Comparison of ENCODE assay signal across 10 cellular contexts in the genomic region with DNA sequence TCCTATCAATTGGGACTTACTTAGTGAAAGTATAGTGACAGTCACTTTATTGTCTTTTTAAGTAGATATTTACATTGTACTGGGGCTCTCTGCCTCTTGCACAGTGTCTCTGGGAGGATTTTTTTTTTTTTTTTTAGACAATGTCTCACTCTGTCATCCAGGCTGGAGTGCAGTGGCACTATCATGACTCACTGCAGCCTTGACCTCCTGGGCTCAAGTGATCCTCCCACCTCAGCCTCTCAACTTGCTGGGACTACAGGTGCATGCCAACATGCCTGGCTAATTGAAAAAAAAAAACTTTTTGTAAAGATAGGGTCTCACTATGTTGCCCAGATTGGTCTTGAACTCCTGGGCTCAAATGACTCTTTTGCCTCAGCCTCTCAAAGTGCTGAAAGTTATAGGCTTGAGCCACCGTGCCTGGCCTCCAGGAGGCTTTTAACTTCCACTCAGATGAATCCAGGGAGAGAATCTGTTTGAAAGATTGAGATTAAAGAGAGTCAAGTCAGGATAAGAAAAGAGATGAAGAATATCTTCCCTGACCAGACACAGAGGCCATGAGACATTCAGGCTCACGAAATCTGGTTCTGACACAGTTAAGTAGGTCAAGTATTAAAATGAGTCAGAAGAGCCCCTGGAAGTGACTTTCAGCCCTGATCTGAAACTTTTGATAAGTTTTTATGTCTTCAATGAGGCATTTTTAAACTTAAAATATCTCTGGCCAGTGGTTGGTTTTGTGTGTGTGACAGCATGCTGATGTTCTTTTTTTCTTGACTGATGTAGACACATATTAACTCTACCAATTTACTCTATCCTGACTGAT. TPM values are rescaled to one million over a fixed set of nuclear protein-coding genes. Genes with fewer than 3 reads are reported as not detected.
A peak's percentile ranks its signal among the peaks of the same experiment; 100 is the strongest.
DNase-seq lines count a peak whose midpoint lies in the region; ATAC-seq, FAIRE-seq and TF ChIP-seq lines count a peak whose summit lies in the region.
"Had no signal": no experiment of that assay in that cellular context is flagged by ENCODE, and none has a peak within 500 bp of the region (broad histone marks: within the 10 kb centered on the region; RNA-seq: fewer than 3 reads in every experiment).

No MANE protein-coding gene starts in this region.

- H3K4me1 Mint-ChIP-seq in activated naive CD8-positive, alpha-beta T cell treated with anti-CD3 and anti-CD28 coated beads, Interleukin-2, amount 50 U/mL, for 24 hours = peaks cover 14% of the 10 kb centered on the region
- H3K4me1 Mint-ChIP-seq in chondrocyte (ENCODE audit: low read depth) (no peaks in the 10 kb centered on the region), CD14-positive monocyte (peaks cover 6% of the 10 kb centered on the region)

- intact Hi-C loops in CD14-positive monocyte (cut with micrococcal nuclease) = no loop called here

- H3K27ac Mint-ChIP-seq in activated naive CD8-positive, alpha-beta T cell treated with anti-CD3 and anti-CD28 coated beads, Interleukin-2, amount 50 U/mL, for 24 hours = peak overlapping the region; percentile 2
- H3K27ac Mint-ChIP-seq in chondrocyte (ENCODE audit: unreplicated experiment) (no peak overlapping the region), CD14-positive monocyte (no peak overlapping the region)

- H3K9me3 Mint-ChIP-seq in activated naive CD8-positive, alpha-beta T cell treated with anti-CD3 and anti-CD28 coated beads, Interleukin-2, amount 50 U/mL, for 24 hours = no peaks in the 10 kb centered on the region
- H3K9me3 Mint-ChIP-seq in chondrocyte (ENCODE audit: low read depth) = no peaks in the 10 kb centered on the region
- H3K9me3 Mint-ChIP-seq in CD14-positive monocyte = no peaks in the 10 kb centered on the region

- H3K27me3 Mint-ChIP-seq in activated naive CD8-positive, alpha-beta T cell treated with anti-CD3 and anti-CD28 coated beads, Interleukin-2, amount 50 U/mL, for 24 hours = peaks cover 3% of the 10 kb centered on the region
- no peaks in the 10 kb centered on the region for H3K27me3 Mint-ChIP-seq in chondrocyte (ENCODE audit: low read depth)
- peaks cover 0 to 1% (median 0%) of the 10 kb centered on the region in 3 donors for H3K27me3 Mint-ChIP-seq in CD14-positive monocyte (ENCODE audit: low read depth in 3 of 3)

- FAIRE-seq in GM18507 (lab: Jason Lieb, UNC) = peak; percentile 84

- TF ChIP-seq CTCF in chondrocyte (IDR thresholded peaks at IDR 0.05) (no peak), CD14-positive monocyte (IDR thresholded peaks at IDR 0.05) (no peak)

- H3K36me3 Mint-ChIP-seq in activated naive CD8-positive, alpha-beta T cell treated with anti-CD3 and anti-CD28 coated beads, Interleukin-2, amount 50 U/mL, for 24 hours (ENCODE audit: low read depth) = no peaks in the 10 kb centered on the region
- H3K36me3 Mint-ChIP-seq in chondrocyte (ENCODE audit: low read depth) = no peaks in the 10 kb centered on the region
- H3K36me3 Mint-ChIP-seq in CD14-positive monocyte = no peaks in the 10 kb centered on the region

- peak; percentile 29 for DNase-seq in GM18507 (ENCODE audit: extremely low spot score, insufficient read length, low read depth)
- DNase-seq in activated naive CD8-positive, alpha-beta T cell treated with anti-CD3 and anti-CD28 coated beads, Interleukin-2, amount 50 U/mL, for 24 hours = no peak
- no peak for DNase-seq in chondrocyte (ENCODE audit: low spot score)
- no peak for DNase-seq in AG08396 (ENCODE audit: low spot score)
- no peak for DNase-seq in CD14-positive monocyte (ENCODE audit: low spot score)
- DNase-seq in NCI-H2081 (lab: John Stamatoyannopoulos, UW) = no peak
- DNase-seq: NCI-H1092, posterior cingulate gyrus had no signal

- ATAC-seq in GM19467 (IDR thresholded peaks at IDR 0.05; ENCODE audit: unreplicated experiment) (peak; percentile 80), HG03097 (IDR thresholded peaks at IDR 0.05; ENCODE audit: low FRiP score, unreplicated experiment) (peak; percentile 74)
- peak; percentile 87 for ATAC-seq in activated naive CD8-positive, alpha-beta T cell treated with anti-CD3 and anti-CD28 coated beads, Interleukin-2, amount 50 U/mL, for 24 hours

- H3K4me3 Mint-ChIP-seq in activated naive CD8-positive, alpha-beta T cell treated with anti-CD3 and anti-CD28 coated beads, Interleukin-2, amount 50 U/mL, for 24 hours = no peak overlapping the region
- no peak overlapping the region for H3K4me3 Mint-ChIP-seq in chondrocyte (ENCODE audit: unreplicated experiment)
- no peak overlapping the region for H3K4me3 Mint-ChIP-seq in CD14-positive monocyte

RNA-seq across cellular contexts. Expression of a gene that starts 18.3 kb away (rescaled TPM):
- total RNA-seq in chondrocyte = 0.28 to 0.87 TPM (median 0.51 TPM) in 3 replicates
- not detected for polyA plus RNA-seq in CD14-positive monocyte

RNA-seq across cellular contexts. Expression of a gene that starts 32.2 kb away (rescaled TPM):
- 9.5 to 20.0 TPM (median 9.8 TPM) in 3 replicates for total RNA-seq in chondrocyte
- 10 to 100 TPM; 24.0 to 25.8 TPM for polyA plus RNA-seq in CD14-positive monocyte

RNA-seq across cellular contexts. Expression of a gene that starts 32.2 kb away (rescaled TPM):
- total RNA-seq in chondrocyte = 13.6 to 21.8 TPM (median 18.2 TPM) in 3 replicates
- 10 to 100 TPM in 1 of 2 donors, 1 to 10 TPM in 1; 7.7 to 12.9 TPM for polyA plus RNA-seq in CD14-positive monocyte
